ENCODE assay signal across 9 cellular contexts in the genomic region with DNA sequence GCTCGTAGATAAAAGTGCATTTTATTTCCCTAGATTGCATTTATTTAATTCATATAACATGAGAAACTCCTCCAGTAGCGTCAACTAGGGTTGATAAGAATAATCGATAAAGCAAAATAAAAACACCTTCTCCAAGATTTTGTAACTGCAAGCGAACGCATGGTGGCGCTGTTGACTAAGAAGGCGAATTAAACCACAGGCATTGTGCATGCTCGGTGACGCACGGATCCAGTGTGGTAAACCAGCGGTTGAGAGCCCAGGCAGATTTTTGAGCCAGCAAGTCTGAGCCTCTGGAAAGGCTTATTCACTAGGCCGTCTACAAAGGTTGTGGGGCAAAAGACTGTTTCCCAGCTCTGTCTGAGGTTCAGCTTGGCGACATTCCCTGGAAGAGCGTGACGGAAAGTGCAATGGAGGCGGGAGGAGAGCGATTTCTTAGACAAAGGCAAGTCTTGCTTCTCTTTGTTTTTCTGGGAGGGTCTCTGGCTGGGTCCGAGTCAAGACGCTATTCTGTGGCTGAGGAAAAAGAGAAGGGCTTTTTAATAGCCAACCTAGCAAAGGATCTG. TPM values are rescaled to one million over a fixed set of nuclear protein-coding genes. Genes with fewer than 3 reads are reported as not detected.
DNase-seq lines count a peak whose midpoint lies in the region; ATAC-seq, FAIRE-seq and TF ChIP-seq lines count a peak whose summit lies in the region.
"Had no signal": no experiment of that assay in that cellular context is flagged by ENCODE, and none has a peak within 500 bp of the region (broad histone marks: within the 10 kb centered on the region; RNA-seq: fewer than 3 reads in every experiment).

A gene (plus strand): TSS at position 231 of the 563 bp plus-strand sequence. CDS start 177 bp downstream, at position 408.

- TF ChIP-seq RAD21 in GM12878 (IDR thresholded peaks at IDR 0.05; ENCODE audit: insufficient read depth, low read depth, low read length) = no peak
- TF ChIP-seq RAD21 in HepG2 (CRISPR knock-in tag; IDR thresholded peaks at IDR 0.05) = no peak

- H3K4me1 ChIP-seq in DND-41 (ENCODE audit: insufficient read depth, low read length) = no peaks in the 10 kb centered on the region
- H3K4me1 ChIP-seq in MM.1S (ENCODE audit: low read length) = no peaks in the 10 kb centered on the region
- no peaks in the 10 kb centered on the region for H3K4me1 ChIP-seq in GM12878 (ENCODE audit: control insufficient read depth, insufficient read depth, low read length)
- H3K4me1 ChIP-seq in HepG2 (ENCODE audit: insufficient read depth, low read length) = no peaks in the 10 kb centered on the region; the same call in 1 of the 2 replicates

- DNase-seq in DND-41 (peak; percentile 28), MM.1S (peak; percentile 45), GM12878 (ENCODE audit: low read depth, low spot score) (no peak), HepG2 (ENCODE audit: low spot score) (peak; percentile 21), RCC 7860 (ENCODE audit: low spot score) (no peak), NCI-H510A treated with DMSO at 0.1 percent for 48 hours (lab: John Stamatoyannopoulos, UW) (no peak)

- peak; percentile 41 for TF ChIP-seq CTCF in DND-41 (IDR thresholded peaks at IDR 0.05; ENCODE audit: borderline replicate concordance, extremely low read depth, low read length, poor library complexity, severe bottlenecking)
- TF ChIP-seq CTCF in MM.1S (IDR thresholded peaks at IDR 0.05; ENCODE audit: low read length) = peak; percentile 48
- TF ChIP-seq CTCF in GM12878 (IDR thresholded peaks at IDR 0.05 in 2 of 3, conservative IDR thresholded peaks at IDR 0.05 in 1 of 3; ENCODE audit: control insufficient read depth in 2 of 3, extremely low read depth in 1 of 3, insufficient read depth in 1 of 3, low read depth in 3 of 3, low read length in 3 of 3) = no peak; a peak in 1 of 6 replicates
- peak; percentile 38 for TF ChIP-seq CTCF in HepG2 (CRISPR knock-in tag; IDR thresholded peaks at IDR 0.05)

- no peak within 1 kb of the TSS for H3K27ac ChIP-seq in DND-41 (ENCODE audit: low read length)
- H3K27ac ChIP-seq in MM.1S (ENCODE audit: low read length) = no peak within 1 kb of the TSS
- H3K27ac ChIP-seq in GM12878 (ENCODE audit: control insufficient read depth, insufficient read depth) = no peak within 1 kb of the TSS
- H3K27ac ChIP-seq in HepG2 (ENCODE audit: extremely low read length, insufficient read depth, low read length) = no peak within 1 kb of the TSS

- in situ Hi-C loops in GM12878 (cut with MboI) (no loop called here), HepG2 (cut with HindIII; ENCODE audit: extremely low pct_ligation_motif_present, low pct_unique_long_range_greater_than_20kb) (no loop called here)

- WGBS in GM12878 (ENCODE audit: insufficient coverage, insufficient replicate concordance, low lambda C conversion rate, missing lambda C conversion rate) = 40% methylated on average over 19 of the region's 19 CpGs
- 79% methylated on average over 19 of the region's 19 CpGs for WGBS in HepG2 (ENCODE audit: low lambda C conversion rate)

- no peaks in the 10 kb centered on the region for H3K9me3 ChIP-seq in DND-41 (ENCODE audit: insufficient read depth, low read length, severe bottlenecking)
- no peaks in the 10 kb centered on the region for H3K9me3 ChIP-seq in MM.1S (replicated peaks; ENCODE audit: insufficient read depth, low read length)
- no peaks in the 10 kb centered on the region; the same call in 2 of the 3 replicates for H3K9me3 ChIP-seq in GM12878 (replicated peaks; ENCODE audit: control insufficient read depth, insufficient read depth, low read length)
- H3K9me3 ChIP-seq in HepG2 (ENCODE audit: low read length) = no peaks in the 10 kb centered on the region

- H3F3A ChIP-seq in MM.1S (ENCODE audit: insufficient read depth, low read length) = no peaks in the 10 kb centered on the region

- H3K4me2 ChIP-seq in DND-41 (ENCODE audit: insufficient read depth, low read length) = no peak within 1 kb of the TSS
- no peak within 1 kb of the TSS for H3K4me2 ChIP-seq in MM.1S (ENCODE audit: low read depth, low read length)
- H3K4me2 ChIP-seq in GM12878 (ENCODE audit: control insufficient read depth, insufficient read depth) = no peak within 1 kb of the TSS
- no peak within 1 kb of the TSS for H3K4me2 ChIP-seq in HepG2 (ENCODE audit: low read depth, low read length)

- SMC1A ChIA-PET in GM12878 (lab: Charles Lee; ENCODE audit: uncharacterized antibody, unreplicated experiment) = no interaction called here

- TF ChIP-seq EP300 in GM12878 (IDR thresholded peaks at IDR 0.05; ENCODE audit: borderline replicate concordance in 1 of 2, control insufficient read depth in 1 of 2, low read depth in 2 of 2, low read length in 2 of 2) (no peak), HepG2 (IDR thresholded peaks at IDR 0.05; ENCODE audit: low read depth in 2 of 2, low read length in 2 of 2) (no peak), HepG2 (CRISPR knock-in tag; IDR thresholded peaks at IDR 0.05; ENCODE audit: borderline replicate concordance) (no peak)

- FAIRE-seq in GM12878 (lab: Jason Lieb, UNC) (no peak), HepG2 (lab: Jason Lieb, UNC) (no peak), RCC 7860 (lab: Jason Lieb, UNC) (no peak)

- POLR2A ChIA-PET in GM12878 (lab: Charles Lee) (no interaction called here), HepG2 (lab: Yijun Ruan, JAX) (no interaction called here)

- TF ChIP-seq POLR2A in GM12878 (IDR thresholded peaks at IDR 0.05; ENCODE audit: low read depth, low read length) (no peak), HepG2 (IDR thresholded peaks at IDR 0.05; ENCODE audit: insufficient read depth in 1 of 2, low read depth in 2 of 2, low read length in 2 of 2) (no peak)

- H3K9ac ChIP-seq in DND-41 (ENCODE audit: low read depth, low read length) = no peak within 1 kb of the TSS
- no peak within 1 kb of the TSS for H3K9ac ChIP-seq in MM.1S (ENCODE audit: low read length)
- no peak within 1 kb of the TSS for H3K9ac ChIP-seq in GM12878 (ENCODE audit: control insufficient read depth, insufficient read depth, low read length)
- H3K9ac ChIP-seq in HepG2 (ENCODE audit: insufficient read depth, low read depth, low read length) = no peak within 1 kb of the TSS

- BruUV-seq in GM12878 (replicated peaks; lab: Mats Ljungman, UMichigan) (no TSS peak), HepG2 (replicated peaks; lab: Mats Ljungman, UMichigan) (no TSS peak)

- no peaks in the 10 kb centered on the region for H4K20me1 ChIP-seq in DND-41 (ENCODE audit: insufficient read depth, low read length)
- no peaks in the 10 kb centered on the region for H4K20me1 ChIP-seq in MM.1S (ENCODE audit: insufficient read depth, low read length)
- no peaks in the 10 kb centered on the region for H4K20me1 ChIP-seq in GM12878 (ENCODE audit: control insufficient read depth, insufficient read depth)
- H4K20me1 ChIP-seq in HepG2 (ENCODE audit: insufficient read depth, low read length) = no peaks in the 10 kb centered on the region

- H3K79me2 ChIP-seq in DND-41 (ENCODE audit: insufficient read depth, low read length) (no peaks in the 10 kb centered on the region), MM.1S (ENCODE audit: low read length) (no peaks in the 10 kb centered on the region), GM12878 (ENCODE audit: control insufficient read depth, insufficient read depth, low read length) (no peaks in the 10 kb centered on the region), HepG2 (ENCODE audit: insufficient read depth, low read length) (no peaks in the 10 kb centered on the region)

- H3K9me2 ChIP-seq in MM.1S (replicated peaks; ENCODE audit: insufficient read depth, low read length) = no peaks in the 10 kb centered on the region

- ATAC-seq in DND-41 (ENCODE audit: insufficient read depth, low read depth) (no peak), GM12878 (no peak), HepG2 (no peak), GM18502 (IDR thresholded peaks at IDR 0.05; ENCODE audit: poor library complexity, unreplicated experiment) (no peak), GM18858 (IDR thresholded peaks at IDR 0.05; ENCODE audit: unreplicated experiment) (no peak)

- intact Hi-C loops in GM12878 (cut with micrococcal nuclease; ENCODE audit: unreplicated experiment) = no loop called here
- intact Hi-C loops in HepG2 (cut with micrococcal nuclease; ENCODE audit: unreplicated experiment) = no loop called here

- CTCF ChIA-PET in GM12878 (lab: Yijun Ruan, JAX) (interaction anchor here (1.1 kb wide), 1 partner anchor 14 kb away, joined by 3 read pairs; no protein-coding TSS in a partner anchor), HepG2 (lab: Yijun Ruan, JAX; ENCODE audit: low intra/inter-chr PET ratio, low total read pairs) (no interaction called here)

- no peak within 1 kb of the TSS for H2AFZ ChIP-seq in DND-41 (ENCODE audit: low read depth, low read length)
- no peak within 1 kb of the TSS for H2AFZ ChIP-seq in MM.1S (ENCODE audit: low read length)
- no peak within 1 kb of the TSS for H2AFZ ChIP-seq in GM12878 (ENCODE audit: control insufficient read depth, low read depth, low read length)
- no peak within 1 kb of the TSS for H2AFZ ChIP-seq in HepG2 (ENCODE audit: low read length)

- H3K4me3 ChIP-seq in DND-41 (ENCODE audit: low read depth in 1 of 2, low read length in 2 of 2) (no peak within 1 kb of the TSS), MM.1S (ENCODE audit: low read length) (no peak within 1 kb of the TSS), GM12878 (no peak within 1 kb of the TSS), HepG2 (replicated peaks in 1 of 3; ENCODE audit: insufficient read depth in 1 of 3, low read depth in 2 of 3, low read length in 3 of 3) (no peak within 1 kb of the TSS)
- H3K4me3 ChIP-seq: lung had no signal

- H3K27me3 ChIP-seq in DND-41 (ENCODE audit: insufficient read depth, low read length, poor library complexity) = no peaks in the 10 kb centered on the region
- H3K27me3 ChIP-seq in MM.1S (replicated peaks; ENCODE audit: insufficient read depth, low read length) = no peaks in the 10 kb centered on the region
- H3K27me3 ChIP-seq in GM12878 (replicated peaks in 1 of 2; ENCODE audit: control insufficient read depth in 2 of 2, insufficient read depth in 2 of 2, low read length in 1 of 2) = no peaks in the 10 kb centered on the region
- no peaks in the 10 kb centered on the region for H3K27me3 ChIP-seq in HepG2 (ENCODE audit: control insufficient read depth in 1 of 2, insufficient read depth in 2 of 2, low read length in 2 of 2)

- RAD21 ChIA-PET in GM12878 (lab: Charles Lee; ENCODE audit: unreplicated experiment) = no interaction called here

- H3K36me3 ChIP-seq in DND-41 (ENCODE audit: insufficient read depth, low read length) (no peaks in the 10 kb centered on the region), MM.1S (replicated peaks; ENCODE audit: insufficient read depth, low read length) (no peaks in the 10 kb centered on the region), GM12878 (ENCODE audit: control insufficient read depth in 2 of 2, insufficient read depth in 2 of 2, low read length in 1 of 2) (no peaks in the 10 kb centered on the region), HepG2 (replicated peaks in 1 of 2; ENCODE audit: control insufficient read depth in 1 of 2, insufficient read depth in 2 of 2, low read length in 2 of 2) (no peaks in the 10 kb centered on the region)

RNA-seq across cellular contexts. Expression of the gene that starts here (rescaled TPM):
- total RNA-seq in GM12878 (2013; cell fraction: nucleolus; rRNA removed) = not detected in 2 replicates
- total RNA-seq in GM12878 (2014; rRNA removed) (not detected in 2 replicates), GM12878 (2014; rRNA removed; fragmentation: Illumina TruSeq; extraction: Trizol) (not detected in 2 replicates), GM12878 (2021) (not detected in 2 replicates), HepG2 (2016; rRNA removed; fragmentation: Illumina TruSeq; extraction: Trizol) (0.27 and 0.29 TPM in 2 replicates)
- polyA plus RNA-seq in GM12878 (2011; ENCODE audit: low read depth) = not detected
- polyA plus RNA-seq in GM12878 (2011; rRNA removed) (not detected in 2 replicates), GM12878 (2014; fragmentation: Illumina TruSeq; extraction: Trizol) (0.05 TPM in 1 of 2 replicates, not detected in the other), GM12878 (2014; fragmentation: Nextera tagmentation; extraction: Ambion mirVana) (not detected), GM12878 (2014; rRNA removed) (not detected in 2 replicates), GM12878 (2016; fragmentation: Nextera tagmentation; extraction: Ambion mirVana) (not detected), HepG2 (2011; rRNA removed) (0.25 and 0.31 TPM in 2 replicates)
- 0.02 TPM in 1 of 2 replicates, not detected in the other for polyA plus RNA-seq in GM12878 (2011; cell fraction: cytosol; rRNA removed)
- polyA plus RNA-seq in GM12878 (2011; cell fraction: nucleus; rRNA removed) = 0.04 and 0.06 TPM in 2 replicates
- polyA plus RNA-seq in GM12878 (2012) = not detected in 2 replicates
- 0.10 TPM in 1 of 2 replicates, not detected in the other for polyA minus RNA-seq in GM12878 (2011; rRNA and poly(A)+ RNA removed)
- not detected in 2 replicates for polyA minus RNA-seq in GM12878 (2011; cell fraction: cytosol; rRNA and poly(A)+ RNA removed)
- 0.12 TPM in 1 of 2 replicates, not detected in the other for polyA minus RNA-seq in GM12878 (2011; cell fraction: nucleus; rRNA and poly(A)+ RNA removed)
- total RNA-seq in HepG2 (2016; cell fraction: cytosol; rRNA removed; fragmentation: Illumina TruSeq; extraction: Trizol; ENCODE audit: low read depth) = 0.10 TPM in 1 of 2 replicates, not detected in the other
- 0.09 and 0.32 TPM in 2 replicates for total RNA-seq in HepG2 (2016; cell fraction: insoluble cytoplasmic fraction; rRNA removed; fragmentation: Illumina TruSeq; extraction: Trizol)
- total RNA-seq in HepG2 (2016; cell fraction: membrane; rRNA removed; fragmentation: Illumina TruSeq; extraction: Trizol) = 0.06 TPM in 1 of 2 replicates, not detected in the other
- 0.72 and 0.93 TPM in 2 replicates for total RNA-seq in HepG2 (2016; cell fraction: nucleus; rRNA removed; fragmentation: Illumina TruSeq; extraction: Trizol)
- polyA plus RNA-seq in HepG2 (2011; cell fraction: cytosol; rRNA removed) = 0.12 TPM in 2 replicates
- polyA plus RNA-seq in HepG2 (2011; cell fraction: nucleus; rRNA removed) = 0.68 and 0.87 TPM in 2 replicates
- polyA plus RNA-seq in HepG2 (2012) = 0.12 and 0.15 TPM in 2 replicates
- not detected in 2 replicates for polyA plus RNA-seq in HepG2 (2016; cell fraction: cytosol; fragmentation: Illumina TruSeq; extraction: Trizol; ENCODE audit: low read depth)
- not detected in 2 replicates for polyA plus RNA-seq in HepG2 (2016; cell fraction: insoluble cytoplasmic fraction; fragmentation: Illumina TruSeq; extraction: Trizol; ENCODE audit: low read depth)
- polyA plus RNA-seq in HepG2 (2016; cell fraction: membrane; fragmentation: Illumina TruSeq; extraction: Trizol; ENCODE audit: low read depth) = not detected in 2 replicates
- polyA plus RNA-seq in HepG2 (2016; cell fraction: nucleus; fragmentation: Illumina TruSeq; extraction: Trizol; ENCODE audit: insufficient read depth, low read depth) = 0.63 and 2.8 TPM in 2 replicates
- polyA minus RNA-seq in HepG2 (2011; rRNA and poly(A)+ RNA removed; ENCODE audit: low replicate concordance) = 1.4 TPM in 1 of 2 replicates, not detected in the other
- polyA minus RNA-seq in HepG2 (2011; cell fraction: cytosol; rRNA and poly(A)+ RNA removed) = 0.26 and 0.49 TPM in 2 replicates
- 1.9 and 2.2 TPM in 2 replicates for polyA minus RNA-seq in HepG2 (2011; cell fraction: nucleus; rRNA and poly(A)+ RNA removed)

Comparison
In these comparisons a context has a peak if more than half of its experiments do, and no peak if none do; other contexts are left out.
1. DNase-seq: peak in DND-41 (single experiment), MM.1S (single experiment) and HepG2 (single experiment); none in GM12878 (single experiment), RCC 7860 (single experiment) and NCI-H510A treated with DMSO at 0.1 percent for 48 hours (single experiment).
2. CTCF ChIP-seq: peak in DND-41 (single experiment), MM.1S (single experiment) and HepG2 (single experiment); none in GM12878 (0 of 3).